In the genomic region with DNA sequence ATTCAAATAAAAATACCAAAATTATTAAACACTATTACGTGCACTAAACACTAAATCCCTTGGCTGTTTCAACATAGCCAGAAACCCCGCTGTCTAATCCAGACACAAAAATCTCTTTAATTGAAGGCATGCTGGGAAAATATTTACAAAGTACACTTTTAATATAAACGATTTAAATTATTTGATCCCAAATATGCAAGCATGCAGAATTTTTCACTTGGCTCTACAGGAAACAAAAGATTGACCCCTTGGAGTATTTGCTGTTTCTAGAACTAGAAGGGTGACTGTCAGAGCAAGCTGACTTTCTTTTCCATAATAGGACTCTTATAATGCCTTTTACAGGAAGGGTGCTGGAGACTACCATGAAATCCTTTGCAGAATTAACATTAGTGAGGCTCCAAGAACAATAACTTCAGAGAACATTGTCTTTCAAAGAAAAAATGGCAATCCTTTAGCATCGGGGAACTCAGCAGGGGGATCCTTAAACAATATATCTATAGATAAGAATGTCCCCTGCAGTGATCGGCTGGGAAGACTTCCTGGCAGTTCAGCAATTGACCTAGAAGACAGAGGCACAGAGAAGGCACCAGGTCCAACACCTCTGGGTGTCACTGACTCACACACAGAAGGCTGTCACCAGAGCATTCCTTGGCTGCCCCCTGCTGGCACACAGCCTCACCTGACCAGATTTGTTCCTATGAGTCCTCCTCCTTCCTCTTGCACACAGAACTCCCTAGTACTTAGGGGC, we compare ENCODE assay signal across 9 cellular contexts. TPM values are rescaled to one million over a fixed set of nuclear protein-coding genes. Genes with fewer than 3 reads are reported as not detected.
A peak's percentile ranks its signal among the peaks of the same experiment; 100 is the strongest.
DNase-seq lines count a peak whose midpoint lies in the region; ATAC-seq, FAIRE-seq and TF ChIP-seq lines count a peak whose summit lies in the region.
"Had no signal": no experiment of that assay in that cellular context is flagged by ENCODE, and none has a peak within 500 bp of the region (broad histone marks: within the 10 kb centered on the region; RNA-seq: fewer than 3 reads in every experiment).

No MANE protein-coding gene starts in this region.

- H3K9me3 Mint-ChIP-seq in activated CD4-positive, alpha-beta memory T cell treated with anti-CD3 and anti-CD28 coated beads for 36 hours = no peaks in the 10 kb centered on the region
- no peaks in the 10 kb centered on the region for H3K9me3 Mint-ChIP-seq in naive thymus-derived CD4-positive, alpha-beta T cell

- peak; percentile 84 for FAIRE-seq in endothelial cell of umbilical vein (lab: Jason Lieb, UNC)
- FAIRE-seq: TTC549 had no signal

- peaks cover 64% of the 10 kb centered on the region for H3K36me3 Mint-ChIP-seq in activated CD4-positive, alpha-beta memory T cell treated with anti-CD3 and anti-CD28 coated beads for 36 hours
- H3K36me3 Mint-ChIP-seq in naive thymus-derived CD4-positive, alpha-beta T cell = peaks cover 17 to 70% (median 49%) of the 10 kb centered on the region in 5 donors

- peak; percentile 70 to 82 for TF ChIP-seq CTCF in endothelial cell of umbilical vein (IDR thresholded peaks at IDR 0.05; ENCODE audit: extremely low read depth in 1 of 2, insufficient read depth in 1 of 2, low read depth in 1 of 2, low read length in 2 of 2)

- H3K27ac ChIP-seq in BLaER1 treated with 17β-estradiol and CSF1 and Interleukin-3, amounts not matched to agents 10 nM and 100 nM = peak overlapping the region in 1 of 11 experiments; percentile 21; a peak in 1 of 22 replicates
- no peak overlapping the region for H3K27ac ChIP-seq in endothelial cell of umbilical vein (ENCODE audit: insufficient read depth, low read depth, low read length)
- no peak overlapping the region for H3K27ac ChIP-seq in naive thymus-derived CD4-positive, alpha-beta T cell (ENCODE audit: low read depth, low read length)

- H3K4me2 ChIP-seq in BLaER1 treated with 17β-estradiol and CSF1 and Interleukin-3, amounts not matched to agents 10 nM and 100 nM = peak overlapping the region in 6 of 11 experiments; percentile 37 to 79 (median 48); a peak in 11 of 22 replicates
- no peak overlapping the region for H3K4me2 ChIP-seq in endothelial cell of umbilical vein (ENCODE audit: insufficient read depth, low read length)

- peaks cover 0 to 5% (median 0%) of the 10 kb centered on the region in 11 experiments; a peak in 1 of 22 replicates for H4K20me1 ChIP-seq in BLaER1 treated with 17β-estradiol and CSF1 and Interleukin-3, amounts not matched to agents 10 nM and 100 nM
- no peaks in the 10 kb centered on the region for H4K20me1 ChIP-seq in endothelial cell of umbilical vein (replicated peaks; ENCODE audit: control insufficient read depth, extremely low read depth, insufficient read depth, low read length)

- no peak overlapping the region for H3K4me3 ChIP-seq in BLaER1 treated with 17β-estradiol and CSF1 and Interleukin-3, amounts not matched to agents 10 nM and 100 nM
- H3K4me3 ChIP-seq in endothelial cell of umbilical vein (replicated peaks in 1 of 3; ENCODE audit: insufficient read depth in 1 of 3, low read depth in 1 of 3, low read length in 3 of 3) = no peak overlapping the region
- no peak overlapping the region for H3K4me3 ChIP-seq in naive thymus-derived CD4-positive, alpha-beta T cell (ENCODE audit: low read length)

- no peak overlapping the region for H3K9ac ChIP-seq in BLaER1 treated with 17β-estradiol and CSF1 and Interleukin-3, amounts not matched to agents 10 nM and 100 nM
- no peak overlapping the region for H3K9ac ChIP-seq in endothelial cell of umbilical vein (replicated peaks; ENCODE audit: extremely low read depth, insufficient read depth, low read length)

- TF ChIP-seq POLR2A in endothelial cell of umbilical vein (IDR thresholded peaks at IDR 0.05; ENCODE audit: low read depth, low read length) = no peak

- peaks cover 3% of the 10 kb centered on the region for H3K4me1 Mint-ChIP-seq in activated CD4-positive, alpha-beta memory T cell treated with anti-CD3 and anti-CD28 coated beads for 36 hours (ENCODE audit: low read depth)
- peaks cover 0 to 5% (median 0%) of the 10 kb centered on the region in 7 donors for H3K4me1 Mint-ChIP-seq in naive thymus-derived CD4-positive, alpha-beta T cell

- ATAC-seq in GM18907 (IDR thresholded peaks at IDR 0.05; ENCODE audit: unreplicated experiment) (peak; percentile 96), HG03135 (IDR thresholded peaks at IDR 0.05; ENCODE audit: unreplicated experiment) (peak; percentile 90)
- ATAC-seq in naive thymus-derived CD4-positive, alpha-beta T cell = peak; percentile 87

- BruUV-seq in endothelial cell of umbilical vein (replicated peaks; lab: Mats Ljungman, UMichigan) = no TSS peak

- H3K4me3 Mint-ChIP-seq in activated CD4-positive, alpha-beta memory T cell treated with anti-CD3 and anti-CD28 coated beads for 36 hours = no peak overlapping the region
- H3K4me3 Mint-ChIP-seq in naive thymus-derived CD4-positive, alpha-beta T cell = no peak overlapping the region

- DNase-seq in NCI-H345 (lab: John Stamatoyannopoulos, UW) (peak; percentile 35), endothelial cell of umbilical vein (ENCODE audit: low read depth, low spot score) (peak; percentile 71)
- peak; percentile 84 for DNase-seq in activated CD4-positive, alpha-beta memory T cell treated with anti-CD3 and anti-CD28 coated beads for 36 hours
- DNase-seq in naive thymus-derived CD4-positive, alpha-beta T cell = peak in 8 of 9 donors; percentile 14 to 66 (median 21)
- DNase-seq in stimulated activated naive CD4-positive, alpha-beta T cell treated with Interleukin-2 at 50 U/mL for 16 hours (lab: John Stamatoyannopoulos, UW) = peak; percentile 57

- POLR2A ChIA-PET in activated CD4-positive, alpha-beta memory T cell treated with anti-CD3 and anti-CD28 coated beads for 36 hours (lab: Charles Lee) = no interaction called here
- POLR2A ChIA-PET in endothelial cell of umbilical vein (lab: Charles Lee) = no interaction called here
- POLR2A ChIA-PET in naive thymus-derived CD4-positive, alpha-beta T cell (lab: Charles Lee) = no interaction called here

- no peaks in the 10 kb centered on the region for H3K79me2 ChIP-seq in endothelial cell of umbilical vein (ENCODE audit: control insufficient read depth, insufficient read depth, low read length)

- no peaks in the 10 kb centered on the region for H3K9me3 ChIP-seq in BLaER1 treated with 17β-estradiol and CSF1 and Interleukin-3, amounts not matched to agents 10 nM and 100 nM (replicated peaks in 1 of 11)
- H3K9me3 ChIP-seq in endothelial cell of umbilical vein (replicated peaks; ENCODE audit: control insufficient read depth, insufficient read depth, low read length) = no peaks in the 10 kb centered on the region
- H3K9me3 ChIP-seq in naive thymus-derived CD4-positive, alpha-beta T cell (ENCODE audit: control insufficient read depth in 2 of 3, low read length in 3 of 3) = no peaks in the 10 kb centered on the region

- intact Hi-C loops in activated CD4-positive, alpha-beta memory T cell treated with anti-CD3 and anti-CD28 coated beads for 36 hours (cut with micrococcal nuclease) = loop anchor here (1.0 to 5.0 kb wide), 4 partner anchors 98 to 1027 kb away; a partner anchor contains a TSS
- intact Hi-C loops in endothelial cell of umbilical vein (cut with micrococcal nuclease) = loop anchor here (1.0 to 5.0 kb wide), 3 partner anchors 183 to 1026 kb away; no protein-coding TSS in a partner anchor
- intact Hi-C loops in naive thymus-derived CD4-positive, alpha-beta T cell (cut with micrococcal nuclease) = loop anchor here (1.0 to 10.0 kb wide), 7 partner anchors 98 to 1024 kb away; a partner anchor contains a TSS

- H2AFZ ChIP-seq in endothelial cell of umbilical vein (ENCODE audit: low read depth, low read length) = no peak overlapping the region

- CTCF ChIA-PET in activated CD4-positive, alpha-beta memory T cell treated with anti-CD3 and anti-CD28 coated beads for 36 hours (lab: Charles Lee) = interaction anchor here (0.5 to 4.6 kb wide), 11 partner anchors 9 to 186 kb away, joined by 3 to 31 read pairs (median 4); a partner anchor contains a TSS
- CTCF ChIA-PET in endothelial cell of umbilical vein (lab: Charles Lee) = interaction anchor here (0.7 to 3.9 kb wide), 9 partner anchors 8 to 226 kb away, joined by 3 to 21 read pairs (median 4); no protein-coding TSS in a partner anchor
- CTCF ChIA-PET in naive thymus-derived CD4-positive, alpha-beta T cell (lab: Charles Lee) = interaction anchor here (0.7 kb wide), 1 partner anchor 9 kb away, joined by 3 read pairs; no protein-coding TSS in a partner anchor

- H3K4me1 ChIP-seq in BLaER1 treated with 17β-estradiol and CSF1 and Interleukin-3, amounts not matched to agents 10 nM and 100 nM = peaks cover 6 to 29% (median 14%) of the 10 kb centered on the region in 10 experiments; a peak in 17 of 20 replicates
- H3K4me1 ChIP-seq in endothelial cell of umbilical vein (ENCODE audit: control insufficient read depth, extremely low read depth, insufficient read depth, low read length) = no peaks in the 10 kb centered on the region
- no peaks in the 10 kb centered on the region for H3K4me1 ChIP-seq in naive thymus-derived CD4-positive, alpha-beta T cell (ENCODE audit: control insufficient read depth in 2 of 2, insufficient read depth in 2 of 2, low read length in 2 of 2)

- H3K36me3 ChIP-seq in BLaER1 treated with 17β-estradiol and CSF1 and Interleukin-3, amounts not matched to agents 10 nM and 100 nM = peaks cover 75 to 100% (median 94%) of the 10 kb centered on the region in 11 experiments
- H3K36me3 ChIP-seq in endothelial cell of umbilical vein (ENCODE audit: control insufficient read depth in 2 of 2, extremely low read depth in 1 of 2, insufficient read depth in 2 of 2, low read length in 2 of 2) = peaks cover 0 to 29% of the 10 kb centered on the region in 2 experiments
- H3K36me3 ChIP-seq in naive thymus-derived CD4-positive, alpha-beta T cell (ENCODE audit: control insufficient read depth in 2 of 3, insufficient read depth in 3 of 3, low read length in 3 of 3) = peaks cover 8 to 80% (median 33%) of the 10 kb centered on the region in 3 experiments

- no peaks in the 10 kb centered on the region for H3K27me3 Mint-ChIP-seq in activated CD4-positive, alpha-beta memory T cell treated with anti-CD3 and anti-CD28 coated beads for 36 hours
- no peaks in the 10 kb centered on the region for H3K27me3 Mint-ChIP-seq in naive thymus-derived CD4-positive, alpha-beta T cell

- dilution Hi-C loops in endothelial cell of umbilical vein (cut with MboI; ENCODE audit: extremely low pct_ligation_motif_present, low sequenced_read_pairs) = no loop called here

- H3K9me1 ChIP-seq in endothelial cell of umbilical vein (replicated peaks; ENCODE audit: control insufficient read depth, extremely low read depth, insufficient read depth, low read length) = no peaks in the 10 kb centered on the region

- H3K27me3 ChIP-seq in BLaER1 treated with 17β-estradiol and CSF1 and Interleukin-3, amounts not matched to agents 10 nM and 100 nM = no peaks in the 10 kb centered on the region
- H3K27me3 ChIP-seq in endothelial cell of umbilical vein (ENCODE audit: control insufficient read depth in 2 of 2, insufficient read depth in 2 of 2, low read length in 2 of 2) = no peaks in the 10 kb centered on the region
- H3K27me3 ChIP-seq in naive thymus-derived CD4-positive, alpha-beta T cell (ENCODE audit: control insufficient read depth in 2 of 2, insufficient read depth in 2 of 2, low read length in 2 of 2) = no peaks in the 10 kb centered on the region

- no peak overlapping the region for H3K27ac Mint-ChIP-seq in activated CD4-positive, alpha-beta memory T cell treated with anti-CD3 and anti-CD28 coated beads for 36 hours
- peak overlapping the region in 2 of 9 donors; percentile 12 to 47 for H3K27ac Mint-ChIP-seq in naive thymus-derived CD4-positive, alpha-beta T cell

RNA-seq across cellular contexts. Expression of a gene that starts 55.8 kb away (rescaled TPM):
- not detected for total RNA-seq in activated CD4-positive, alpha-beta memory T cell treated with anti-CD3 and anti-CD28 coated beads for 36 hours
- not detected in 2 replicates for total RNA-seq in endothelial cell of umbilical vein
- not detected in 2 replicates for polyA plus RNA-seq in endothelial cell of umbilical vein
- polyA plus RNA-seq in endothelial cell of umbilical vein (2011; cell fraction: cytosol; rRNA removed) = not detected in 2 replicates
- polyA plus RNA-seq in endothelial cell of umbilical vein (2011; cell fraction: nucleus; rRNA removed) = not detected in 2 replicates
- not detected in 2 replicates for polyA plus RNA-seq in endothelial cell of umbilical vein (2012)
- polyA minus RNA-seq in endothelial cell of umbilical vein = 0.41 TPM in 1 of 2 replicates, not detected in the other
- polyA minus RNA-seq in endothelial cell of umbilical vein (2011; cell fraction: cytosol; rRNA and poly(A)+ RNA removed) = not detected
- not detected in 2 replicates for polyA minus RNA-seq in endothelial cell of umbilical vein (2011; cell fraction: nucleus; rRNA and poly(A)+ RNA removed)
- total RNA-seq in naive thymus-derived CD4-positive, alpha-beta T cell = not detected
- polyA plus RNA-seq in naive thymus-derived CD4-positive, alpha-beta T cell = not detected

Comparison
In these comparisons a context has a peak if more than half of its experiments do, and no peak if none do; other contexts are left out.
1. DNase-seq: peak in every context shown above with its lines; median percentile 84 in activated CD4-positive, alpha-beta memory T cell treated with anti-CD3 and anti-CD28 coated beads for 36 hours; 71 in endothelial cell of umbilical vein; 57 in stimulated activated naive CD4-positive, alpha-beta T cell treated with Interleukin-2 at 50 U/mL for 16 hours; 35 in NCI-H345; 21 in naive thymus-derived CD4-positive, alpha-beta T cell.